ENCODE assay signal across 21 cellular contexts in the genomic region with DNA sequence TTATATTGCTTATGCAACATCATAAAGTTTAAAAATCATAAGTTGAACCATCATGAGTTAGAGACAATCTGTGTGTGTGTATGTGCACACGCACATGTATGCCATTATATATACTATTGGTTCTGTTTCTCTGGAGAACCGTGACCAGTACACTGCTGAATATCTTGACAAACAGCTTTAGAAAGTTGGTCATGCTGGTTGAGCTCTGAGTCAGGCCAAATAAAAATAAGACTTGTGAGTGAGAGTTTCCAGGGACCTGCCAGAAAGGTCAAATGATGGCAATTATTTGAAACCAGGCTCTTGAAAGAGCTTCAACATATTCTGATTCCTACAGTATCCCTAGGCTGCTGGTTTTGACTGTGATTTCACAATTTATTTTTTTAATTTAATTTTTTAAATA.
"Had no signal": no experiment of that assay in that cellular context is flagged by ENCODE, and none has a peak within 500 bp of the region (broad histone marks: within the 10 kb centered on the region; RNA-seq: fewer than 3 reads in every experiment).

No MANE protein-coding gene starts in this region.

- H3K27me3 ChIP-seq: SJCRH30 had no signal

- H3K36me3 ChIP-seq: SJCRH30 had no signal

- DNase-seq: KBM-7, MV-4-11, NCI-H1048, NCI-H1105, NCI-H1417, NCI-H1436 treated with DMSO at 0.1 percent for 48 hours, NCI-H1694 treated with DMSO at 0.1 percent for 48 hours, NCI-H1930, NCI-H2081, NCI-H2107, NCI-H2171, NCI-H226, NCI-H446, NCI-H510A, NCI-H524 treated with DMSO at 0.1 percent for 48 hours, NCI-H69, NCI-H774, RPMI8226, SHP77 treated with DMSO at 0.1 percent for 48 hours, SJCRH30 had no signal

- H3K27ac ChIP-seq: SJCRH30 had no signal

- H3K4me1 ChIP-seq: SJCRH30 had no signal

- H3K9me3 ChIP-seq: SJCRH30 had no signal

- ATAC-seq: SK-N-SH treated with all-trans-retinoic acid at 6 μM for 48 hours had no signal

- H3K4me3 ChIP-seq: SJCRH30 had no signal
